15 cellular contexts compared by ENCODE assay signal in genomic region chr2:24766609-24767008, GRCh38. TPM values are rescaled to one million over a fixed set of nuclear protein-coding genes. Genes with fewer than 3 reads are reported as not detected.
DNase-seq lines count a peak whose midpoint lies in the region; TF ChIP-seq lines count a peak whose summit lies in the region.
"Had no signal": no experiment of that assay in that cellular context is flagged by ENCODE, and none has a peak within 500 bp of the region (broad histone marks: within the 10 kb centered on the region; RNA-seq: fewer than 3 reads in every experiment).

No MANE protein-coding gene starts in this region.

- DNase-seq in stimulated activated CD4-positive, alpha-beta T cell treated with anti-CD3 and anti-CD28 coated beads, Interleukin-15, amount 100 ng/mL, for 24 hours: peak; percentile 20
- DNase-seq in stimulated activated CD4-positive, alpha-beta T cell treated with anti-CD3 and anti-CD28 coated beads, Interleukin-2, amount 100 ng/mL, for 48 hours: no peak
- DNase-seq in SK-N-DZ (ENCODE audit: low spot score): peak; percentile 15
- no peak for DNase-seq in glutamatergic neuron
- no peak for DNase-seq in midbrain (lab: John Stamatoyannopoulos, UW)
- no peak for DNase-seq in effector CD8-positive, alpha-beta T cell (lab: John Stamatoyannopoulos, UW)
- no peak for DNase-seq in Ammon's horn (ENCODE audit: low spot score)
- DNase-seq: activated naive CD4-positive, alpha-beta T cell; AML-193; body of pancreas; dermis blood vessel endothelial cell; erythroblast; lower lobe of right lung; NCI-H2029; NCI-H524 had no signal

- no peak for TF ChIP-seq CTCF in glutamatergic neuron (IDR thresholded peaks at IDR 0.05; ENCODE audit: partially characterized antibody, unreplicated experiment)

- peaks cover 4% of the 10 kb centered on the region for H3K36me3 Mint-ChIP-seq in glutamatergic neuron (ENCODE audit: unreplicated experiment)

- H3K4me1 Mint-ChIP-seq in glutamatergic neuron (ENCODE audit: low read depth, unreplicated experiment): no peaks in the 10 kb centered on the region

- H3K27ac Mint-ChIP-seq in glutamatergic neuron (ENCODE audit: unreplicated experiment): no peak overlapping the region

- peaks cover 9% of the 10 kb centered on the region for H3K9me3 Mint-ChIP-seq in glutamatergic neuron (ENCODE audit: unreplicated experiment)

- H3K4me3 Mint-ChIP-seq in glutamatergic neuron (ENCODE audit: unreplicated experiment): peak overlapping the region; percentile 5

- peaks cover 5% of the 10 kb centered on the region for H3K27me3 Mint-ChIP-seq in glutamatergic neuron (ENCODE audit: unreplicated experiment)

RNA-seq across cellular contexts. Expression of gene PTRHD1, which starts 26.6 kb away (rescaled TPM):
- 13.6 and 23.3 TPM in 2 replicates for polyA plus RNA-seq in SK-N-DZ (2014; cell fraction: cytosol; rRNA removed)
- polyA plus RNA-seq in SK-N-DZ (2014; cell fraction: nucleus; rRNA removed): 6.6 and 29.7 TPM in 2 replicates
- total RNA-seq in glutamatergic neuron (ENCODE audit: unreplicated experiment): 25.2 TPM

RNA-seq across cellular contexts. Expression of gene CENPO, which starts 26.6 kb away (rescaled TPM):
- 27.9 and 41.2 TPM in 2 replicates for polyA plus RNA-seq in SK-N-DZ (2014; cell fraction: cytosol; rRNA removed)
- polyA plus RNA-seq in SK-N-DZ (2014; cell fraction: nucleus; rRNA removed): 34.9 and 45.0 TPM in 2 replicates
- total RNA-seq in glutamatergic neuron (ENCODE audit: unreplicated experiment): 26.5 TPM

Comparison
In these comparisons a context has a peak if more than half of its experiments do, and no peak if none do; other contexts are left out.
1. DNase-seq: peak in stimulated activated CD4-positive, alpha-beta T cell treated with anti-CD3 and anti-CD28 coated beads, Interleukin-15, amount 100 ng/mL, for 24 hours (single experiment) and SK-N-DZ (single experiment); none in stimulated activated CD4-positive, alpha-beta T cell treated with anti-CD3 and anti-CD28 coated beads, Interleukin-2, amount 100 ng/mL, for 48 hours (0 of 2), glutamatergic neuron (single experiment), midbrain (single experiment), effector CD8-positive, alpha-beta T cell (single experiment) and Ammon's horn (single experiment).